ENCODE assay signal across 18 cellular contexts in genomic region chr10:32204606-32205005, GRCh38.
"Had no signal": no experiment of that assay in that cellular context is flagged by ENCODE, and none has a peak within 500 bp of the region (broad histone marks: within the 10 kb centered on the region; RNA-seq: fewer than 3 reads in every experiment).

No MANE protein-coding gene starts in this region.

- DNase-seq: effector memory CD8-positive, alpha-beta T cell; erythroblast; gastrocnemius medialis; heart right ventricle; hypothalamus; kidney glomerular epithelial cell; mammary epithelial cell; naive thymus-derived CD4-positive, alpha-beta T cell; nephron progenitor cell; stimulated activated naive CD4-positive, alpha-beta T cell; stomach; substantia nigra; transverse colon had no signal

- H3K4me1 ChIP-seq: gastrocnemius medialis, parathyroid adenoma, prostate gland, transverse colon had no signal

- H3K9ac ChIP-seq: parathyroid adenoma had no signal

- H3K4me3 ChIP-seq: gastrocnemius medialis, heart right ventricle, prostate gland, skin epidermis, stomach, thoracic aorta, transverse colon had no signal

- H3K27me3 ChIP-seq: gastrocnemius medialis, heart right ventricle, stomach, transverse colon had no signal

- ATAC-seq: effector memory CD8-positive, alpha-beta T cell; gastrocnemius medialis; heart right ventricle; naive thymus-derived CD4-positive, alpha-beta T cell; sciatic nerve had no signal

- H3K9me3 ChIP-seq: gastrocnemius medialis, prostate gland, stomach, thoracic aorta, transverse colon had no signal

- H3K36me3 ChIP-seq: gastrocnemius medialis, heart right ventricle, prostate gland, stomach, thoracic aorta, transverse colon had no signal

- H3K27ac ChIP-seq: gastrocnemius medialis, heart right ventricle, parathyroid adenoma, prostate gland, skin epidermis, stomach, transverse colon had no signal
